18 cellular contexts compared by ENCODE assay signal in genomic region chr1:1440262-1440772, GRCh38. TPM values are rescaled to one million over a fixed set of nuclear protein-coding genes. Genes with fewer than 3 reads are reported as not detected.
DNase-seq lines count a peak whose midpoint lies in the region; ATAC-seq and TF ChIP-seq lines count a peak whose summit lies in the region.
"Had no signal": no experiment of that assay in that cellular context is flagged by ENCODE, and none has a peak within 500 bp of the region (broad histone marks: within the 10 kb centered on the region; RNA-seq: fewer than 3 reads in every experiment).

No MANE protein-coding gene starts in this region.

- H3K27ac ChIP-seq in DND-41 (ENCODE audit: low read length) = no peak overlapping the region
- H3K27ac ChIP-seq in Panc1 (ENCODE audit: low read length) = peak overlapping the region; percentile 74
- no peak overlapping the region for H3K27ac ChIP-seq in skeletal muscle tissue (ENCODE audit: low read depth, low read length)
- H3K27ac ChIP-seq in lower lobe of right lung = no peak overlapping the region
- H3K27ac ChIP-seq: adrenal gland, SK-N-MC had no signal

- no peak overlapping the region for H3K4me3 ChIP-seq in DND-41 (ENCODE audit: low read depth in 1 of 2, low read length in 2 of 2)
- no peak overlapping the region for H3K4me3 ChIP-seq in Panc1 (ENCODE audit: low read depth in 2 of 2, low read length in 2 of 2)
- H3K4me3 ChIP-seq in skeletal muscle tissue (ENCODE audit: low read length in 3 of 3) = no peak overlapping the region
- no peak overlapping the region for H3K4me3 ChIP-seq in lower lobe of right lung
- H3K4me3 ChIP-seq: adrenal gland, breast epithelium, SK-N-MC had no signal

- TSS peak; percentile 88 for BruUV-seq in Panc1 (replicated peaks; lab: Mats Ljungman, UMichigan)

- H3K9ac ChIP-seq in DND-41 (ENCODE audit: low read depth, low read length) = no peak overlapping the region
- peak overlapping the region in 2 of 3 donors; percentile 33 to 50 for H3K9ac ChIP-seq in skeletal muscle tissue (ENCODE audit: low read depth in 1 of 3, low read length in 3 of 3)

- H2AFZ ChIP-seq in DND-41 (ENCODE audit: low read depth, low read length) = peak overlapping the region; percentile 29; the same call in 1 of the 2 replicates

- DNase-seq in DND-41 = no peak
- DNase-seq in Panc1 (ENCODE audit: low read depth, low spot score) = no peak
- peak; percentile 10 for DNase-seq in hepatic stellate cell (ENCODE audit: low spot score)
- DNase-seq in lower lobe of right lung = no peak
- DNase-seq: cortex of kidney, DMS79, NCI-H1105, NCI-H2081, NCI-H446 treated with DMSO at 0.1 percent for 48 hours had no signal

- H3K4me1 ChIP-seq in DND-41 (ENCODE audit: insufficient read depth, low read length) (no peaks in the 10 kb centered on the region), Panc1 (ENCODE audit: control insufficient read depth, insufficient read depth, low read length) (peaks cover 39% of the 10 kb centered on the region), skeletal muscle tissue (ENCODE audit: control insufficient read depth in 3 of 3, insufficient read depth in 3 of 3, low read length in 3 of 3) (peaks cover 29 to 32% (median 29%) of the 10 kb centered on the region in 3 donors), lower lobe of right lung (peaks cover 52% of the 10 kb centered on the region)

- no peak overlapping the region for H3K4me2 ChIP-seq in DND-41 (ENCODE audit: insufficient read depth, low read length)

- H3K9me3 ChIP-seq in DND-41 (ENCODE audit: insufficient read depth, low read length, severe bottlenecking) = no peaks in the 10 kb centered on the region
- no peaks in the 10 kb centered on the region for H3K9me3 ChIP-seq in Panc1 (ENCODE audit: control insufficient read depth, insufficient read depth, low read depth, low read length)
- H3K9me3 ChIP-seq in skeletal muscle tissue (ENCODE audit: control insufficient read depth in 3 of 3, low read length in 3 of 3) = no peaks in the 10 kb centered on the region
- no peaks in the 10 kb centered on the region for H3K9me3 ChIP-seq in lower lobe of right lung
- H3K9me3 ChIP-seq: adrenal gland, breast epithelium had no signal

- H3K27me3 ChIP-seq in DND-41 (ENCODE audit: insufficient read depth, low read length, poor library complexity) = no peaks in the 10 kb centered on the region
- no peaks in the 10 kb centered on the region for H3K27me3 ChIP-seq in Panc1 (ENCODE audit: control insufficient read depth, insufficient read depth, low read length)
- peaks cover 0 to 31% (median 13%) of the 10 kb centered on the region in 3 donors for H3K27me3 ChIP-seq in skeletal muscle tissue (ENCODE audit: control insufficient read depth in 3 of 3, insufficient read depth in 3 of 3, low read length in 3 of 3)
- H3K27me3 ChIP-seq in lower lobe of right lung (ENCODE audit: low read depth) = peaks cover 10% of the 10 kb centered on the region
- H3K27me3 ChIP-seq: adrenal gland, breast epithelium had no signal

- POLR2A ChIA-PET in Panc1 (lab: Charles Lee) = interaction anchor here (1.6 kb wide), 1 partner anchor 9 kb away, joined by 4 read pairs; no protein-coding TSS in a partner anchor

- ATAC-seq in DND-41 (ENCODE audit: insufficient read depth, low read depth) (no peak), Panc1 (no peak), lower lobe of right lung (no peak), GM18520 (IDR thresholded peaks at IDR 0.05; ENCODE audit: unreplicated experiment) (no peak), HG03342 (IDR thresholded peaks at IDR 0.05; ENCODE audit: unreplicated experiment) (no peak)

- no peaks in the 10 kb centered on the region for H4K20me1 ChIP-seq in DND-41 (ENCODE audit: insufficient read depth, low read length)

- no peaks in the 10 kb centered on the region for H3K36me3 ChIP-seq in DND-41 (ENCODE audit: insufficient read depth, low read length)
- peaks cover 2% of the 10 kb centered on the region; the same call in 1 of the 2 replicates for H3K36me3 ChIP-seq in Panc1 (ENCODE audit: control insufficient read depth, insufficient read depth, low read length)
- no peaks in the 10 kb centered on the region for H3K36me3 ChIP-seq in skeletal muscle tissue (ENCODE audit: control insufficient read depth in 3 of 3, insufficient read depth in 3 of 3, low read length in 3 of 3)
- H3K36me3 ChIP-seq in lower lobe of right lung = no peaks in the 10 kb centered on the region
- H3K36me3 ChIP-seq: adrenal gland, breast epithelium had no signal

- CTCF ChIA-PET in Panc1 (lab: Charles Lee) = interaction anchor here (0.5 to 1.7 kb wide), 3 partner anchors 9 to 11 kb away, joined by 4 to 6 read pairs (median 5); no protein-coding TSS in a partner anchor

- intact Hi-C loops in Panc1 (cut with micrococcal nuclease; ENCODE audit: unreplicated experiment) (no loop called here), lower lobe of right lung (cut with DNase I) (no loop called here)

- TF ChIP-seq CTCF in DND-41 (IDR thresholded peaks at IDR 0.05; ENCODE audit: borderline replicate concordance, extremely low read depth, low read length, poor library complexity, severe bottlenecking) (no peak), Panc1 (IDR thresholded peaks at IDR 0.05) (no peak), lower lobe of right lung (IDR thresholded peaks at IDR 0.05) (no peak)

- H3K79me2 ChIP-seq in DND-41 (ENCODE audit: insufficient read depth, low read length) = no peaks in the 10 kb centered on the region

- in situ Hi-C loops in Panc1 (cut with HindIII; ENCODE audit: low pct_unique_long_range_greater_than_20kb, low sequenced_read_pairs) = no loop called here

RNA-seq across cellular contexts. Expression of gene VWA1, which starts 4.8 kb away (rescaled TPM):
- total RNA-seq in Panc1 (2021; ENCODE audit: unreplicated experiment) (858 TPM), skeletal muscle tissue (11.0 TPM), lower lobe of right lung (58.7 TPM)
- 1,549 TPM for polyA plus RNA-seq in Panc1 (2012; ENCODE audit: insufficient read length)
- total RNA-seq: activated B cell treated with CpG ODN at 0.5 μM for 24 hours had no signal

RNA-seq across cellular contexts. Expression of gene ATAD3C, which starts 9.2 kb away (rescaled TPM):
- total RNA-seq in Panc1 (2021; ENCODE audit: unreplicated experiment) (10.6 TPM), skeletal muscle tissue (not detected), lower lobe of right lung (7.8 TPM)
- 8.1 TPM for polyA plus RNA-seq in Panc1 (2012; ENCODE audit: insufficient read length)
- total RNA-seq: RPMI7951 had no signal

RNA-seq across cellular contexts. Expression of gene ANKRD65, which starts 19.2 kb away (rescaled TPM):
- 1.9 TPM for total RNA-seq in Panc1 (2021; ENCODE audit: unreplicated experiment)
- 3.7 TPM for polyA plus RNA-seq in Panc1 (2012; ENCODE audit: insufficient read length)
- 5.7 TPM for total RNA-seq in skeletal muscle tissue
- 22.3 TPM for total RNA-seq in lower lobe of right lung
- total RNA-seq: activated CD4-positive, alpha-beta memory T cell treated with anti-CD3 and anti-CD28 coated beads for 36 hours; RPMI7951 had no signal

RNA-seq across cellular contexts. Expression of gene ATAD3B, which starts 31.2 kb away (rescaled TPM):
- total RNA-seq in Panc1 (2021; ENCODE audit: unreplicated experiment) = 104 TPM
- 74.5 TPM for polyA plus RNA-seq in Panc1 (2012; ENCODE audit: insufficient read length)
- total RNA-seq in skeletal muscle tissue = 16.7 TPM
- total RNA-seq in lower lobe of right lung = 19.0 TPM

RNA-seq across cellular contexts. Expression of gene MRPL20, which starts 33.2 kb away (rescaled TPM):
- total RNA-seq in Panc1 (2021; ENCODE audit: unreplicated experiment) (196 TPM), skeletal muscle tissue (75.7 TPM), lower lobe of right lung (79.8 TPM)
- 252 TPM for polyA plus RNA-seq in Panc1 (2012; ENCODE audit: insufficient read length)

Comparison
In these comparisons a context has a peak if more than half of its experiments do, and no peak if none do; other contexts are left out.
1. RNA of gene VWA1, which starts 4.8 kb away (total RNA-seq): 858 TPM in Panc1 (single experiment); 58.7 TPM in lower lobe of right lung (single experiment) and 11.0 TPM in skeletal muscle tissue (single experiment); every median in the first group is over 10 times any median in the second.